ENCODE assay signal across 3 cellular contexts in the genomic region with DNA sequence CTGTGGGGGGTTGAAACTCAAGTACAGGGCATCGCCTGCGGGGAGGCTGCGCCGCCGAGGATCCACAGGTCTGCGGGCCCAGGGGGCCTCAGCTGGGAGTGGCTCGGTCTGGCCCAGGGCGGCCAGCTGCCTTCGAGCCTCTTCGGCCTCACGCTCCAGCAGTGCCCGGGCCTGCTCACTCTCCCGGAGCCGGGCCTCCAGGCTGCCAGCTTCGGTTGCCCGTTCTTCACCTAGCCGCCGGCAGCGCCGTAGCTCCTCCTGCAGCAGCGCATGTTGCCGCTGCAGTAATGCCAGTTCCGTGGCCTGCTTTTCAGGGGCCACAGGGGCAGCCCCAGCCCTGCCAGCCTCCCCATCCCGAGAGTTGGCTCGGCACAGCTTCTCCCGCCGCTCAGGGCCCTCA.
TF ChIP-seq lines count a peak whose summit lies in the region.

No MANE protein-coding gene starts in this region.

TF ChIP-seq in SK-N-SH, 30 proteins besides CTCF, POLR2A, EP300 and RAD21 (continued from another document):
- no peak for TF ChIP-seq EZH2phosphoT487 (IDR thresholded peaks at IDR 0.05; ENCODE audit: borderline replicate concordance, low read depth)
- no peak for TF ChIP-seq MXI1 (IDR thresholded peaks at IDR 0.05; ENCODE audit: low read depth, low read length)
- TF ChIP-seq, protein P1, sequence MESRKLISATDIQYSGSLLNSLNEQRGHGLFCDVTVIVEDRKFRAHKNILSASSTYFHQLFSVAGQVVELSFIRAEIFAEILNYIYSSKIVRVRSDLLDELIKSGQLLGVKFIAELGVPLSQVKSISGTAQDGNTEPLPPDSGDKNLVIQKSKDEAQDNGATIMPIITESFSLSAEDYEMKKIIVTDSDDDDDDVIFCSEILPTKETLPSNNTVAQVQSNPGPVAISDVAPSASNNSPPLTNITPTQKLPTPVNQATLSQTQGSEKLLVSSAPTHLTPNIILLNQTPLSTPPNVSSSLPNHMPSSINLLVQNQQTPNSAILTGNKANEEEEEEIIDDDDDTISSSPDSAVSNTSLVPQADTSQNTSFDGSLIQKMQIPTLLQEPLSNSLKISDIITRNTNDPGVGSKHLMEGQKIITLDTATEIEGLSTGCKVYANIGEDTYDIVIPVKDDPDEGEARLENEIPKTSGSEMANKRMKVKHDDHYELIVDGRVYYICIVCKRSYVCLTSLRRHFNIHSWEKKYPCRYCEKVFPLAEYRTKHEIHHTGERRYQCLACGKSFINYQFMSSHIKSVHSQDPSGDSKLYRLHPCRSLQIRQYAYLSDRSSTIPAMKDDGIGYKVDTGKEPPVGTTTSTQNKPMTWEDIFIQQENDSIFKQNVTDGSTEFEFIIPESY (IDR thresholded peaks at IDR 0.05; ENCODE audit: borderline replicate concordance, low read depth) = no peak
- TF ChIP-seq NFIC (IDR thresholded peaks at IDR 0.05; ENCODE audit: borderline replicate concordance) = no peak
- TF ChIP-seq JUND (IDR thresholded peaks at IDR 0.05) = no peak
- TF ChIP-seq GATA2 (CRISPR knock-in tag; IDR thresholded peaks at IDR 0.05) = no peak
- TF ChIP-seq TAF1 (IDR thresholded peaks at IDR 0.05; ENCODE audit: borderline replicate concordance, low read depth, low read length) = no peak
- no peak for TF ChIP-seq REST (IDR thresholded peaks at IDR 0.05; ENCODE audit: low read depth, low read length)

TF ChIP-seq in SK-N-SH treated with all-trans-retinoic acid at 6 μM for 48 hours, 23 proteins besides CTCF, POLR2A, EP300 and RAD21 (continued from another document):
- TF ChIP-seq TOX (CRISPR knock-in tag; IDR thresholded peaks at IDR 0.05; ENCODE audit: borderline replicate concordance) (no peak), ZNF565 (CRISPR knock-in tag; conservative IDR thresholded peaks at IDR 0.05; ENCODE audit: low read depth) (no peak), ZNF8 (CRISPR knock-in tag; IDR thresholded peaks at IDR 0.05) (no peak)
- TF ChIP-seq, protein P2, sequence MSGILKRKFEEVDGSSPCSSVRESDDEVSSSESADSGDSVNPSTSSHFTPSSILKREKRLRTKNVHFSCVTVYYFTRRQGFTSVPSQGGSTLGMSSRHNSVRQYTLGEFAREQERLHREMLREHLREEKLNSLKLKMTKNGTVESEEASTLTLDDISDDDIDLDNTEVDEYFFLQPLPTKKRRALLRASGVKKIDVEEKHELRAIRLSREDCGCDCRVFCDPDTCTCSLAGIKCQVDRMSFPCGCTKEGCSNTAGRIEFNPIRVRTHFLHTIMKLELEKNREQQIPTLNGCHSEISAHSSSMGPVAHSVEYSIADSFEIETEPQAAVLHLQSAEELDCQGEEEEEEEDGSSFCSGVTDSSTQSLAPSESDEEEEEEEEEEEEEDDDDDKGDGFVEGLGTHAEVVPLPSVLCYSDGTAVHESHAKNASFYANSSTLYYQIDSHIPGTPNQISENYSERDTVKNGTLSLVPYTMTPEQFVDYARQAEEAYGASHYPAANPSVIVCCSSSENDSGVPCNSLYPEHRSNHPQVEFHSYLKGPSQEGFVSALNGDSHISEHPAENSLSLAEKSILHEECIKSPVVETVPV (CRISPR knock-in tag; IDR thresholded peaks at IDR 0.05) = no peak

TF ChIP-seq in HEK293, 187 proteins besides CTCF, POLR2A, EP300 and RAD21 (continued from another document):
- no peak for TF ChIP-seq EGR2 (tag by site-specific recombination; IDR thresholded peaks at IDR 0.05; ENCODE audit: low read depth)
